8 cellular contexts compared by ENCODE assay signal in genomic region chr17:30236807-30237206, GRCh38. TPM values are rescaled to one million over a fixed set of nuclear protein-coding genes. Genes with fewer than 3 reads are reported as not detected.
DNase-seq lines count a peak whose midpoint lies in the region; ATAC-seq and TF ChIP-seq lines count a peak whose summit lies in the region.

No MANE protein-coding gene starts in this region.

- DNase-seq in SHP77 (lab: John Stamatoyannopoulos, UW) (peak; percentile 25 to 38), SHP77 treated with DMSO at 0.1 percent for 48 hours (lab: John Stamatoyannopoulos, UW) (no peak), NCI-H748 treated with DMSO at 0.1 percent for 48 hours (lab: John Stamatoyannopoulos, UW) (peak; percentile 42), dermis blood vessel endothelial cell (peak; percentile 74), lung (ENCODE audit: low spot score) (peak; percentile 56)

- H3K36me3 ChIP-seq in lung (ENCODE audit: control insufficient read depth in 2 of 2, insufficient read depth in 2 of 2, low read length in 2 of 2): no peaks in the 10 kb centered on the region

- H3K27me3 ChIP-seq in lung (ENCODE audit: control insufficient read depth, insufficient read depth): no peaks in the 10 kb centered on the region

- peaks cover 4 to 18% of the 10 kb centered on the region in 2 donors for H3K4me1 ChIP-seq in lung (ENCODE audit: control insufficient read depth in 2 of 2, insufficient read depth in 2 of 2, low read length in 2 of 2)

- H3K4me3 ChIP-seq in lung: peak overlapping the region; percentile 8

- TF ChIP-seq CTCF in lung (IDR thresholded peaks at IDR 0.05; ENCODE audit: control extremely low read depth, extremely low read depth): no peak

- ATAC-seq in lung (ENCODE audit: insufficient read depth, low FRiP score) (peak; percentile 45), GM21717 (IDR thresholded peaks at IDR 0.05; ENCODE audit: unreplicated experiment) (no peak), GM18868 (IDR thresholded peaks at IDR 0.05; ENCODE audit: unreplicated experiment) (no peak), GM18519 (IDR thresholded peaks at IDR 0.05; ENCODE audit: low FRiP score, unreplicated experiment) (no peak)

- no peak overlapping the region for H3K27ac ChIP-seq in lung (ENCODE audit: low read depth in 1 of 2, low read length in 1 of 2)

- H3K9me3 ChIP-seq in lung (ENCODE audit: control insufficient read depth in 2 of 2, insufficient read depth in 1 of 2, low read length in 1 of 2): peaks cover 0 to 7% of the 10 kb centered on the region in 2 donors

- WGBS in lung, 2 donors: 2 to 3% methylated on average over 19 to 20 of the region's 20 CpGs

RNA-seq across cellular contexts. Expression of gene SLC6A4, which starts 1.3 kb away (rescaled TPM):
- total RNA-seq in dermis blood vessel endothelial cell (2.6 TPM in 2 replicates), lung (10 to 100 TPM in 1 of 2 donors, 1 to 10 TPM in 1; 3.5 to 12.7 TPM)
- polyA plus RNA-seq in lung: 1 to 10 TPM; 8.8 to 8.9 TPM

RNA-seq across cellular contexts. Expression of gene BLMH, which starts 54.9 kb away (rescaled TPM):
- 67.7 and 69.2 TPM in 2 replicates for total RNA-seq in dermis blood vessel endothelial cell
- 10 to 100 TPM; 25.9 to 50.9 TPM for total RNA-seq in lung
- 10 to 100 TPM; 10.5 to 17.3 TPM for polyA plus RNA-seq in lung
